Comparison of ENCODE assay signal across 8 cellular contexts in genomic region chr7:30459591-30460245, GRCh38. TPM values are rescaled to one million over a fixed set of nuclear protein-coding genes. Genes with fewer than 3 reads are reported as not detected.
DNase-seq lines count a peak whose midpoint lies in the region; ATAC-seq and TF ChIP-seq lines count a peak whose summit lies in the region.

No MANE protein-coding gene starts in this region.

- no peaks in the 10 kb centered on the region for H3K27me3 ChIP-seq in thymus (ENCODE audit: control insufficient read depth, insufficient read depth)

- H3K36me3 ChIP-seq in thymus (ENCODE audit: control insufficient read depth, insufficient read depth): peaks cover 7% of the 10 kb centered on the region

- H3K4me1 ChIP-seq in thymus (ENCODE audit: control insufficient read depth, insufficient read depth, low read length): no peaks in the 10 kb centered on the region

- peak overlapping the region in 3 of 5 experiments; percentile 8 to 66 (median 39) for H3K4me3 Mint-ChIP-seq in brain

- peak; percentile 90 for DNase-seq in HFF-Myc (ENCODE audit: extremely low read depth, low read depth)
- DNase-seq in left kidney (ENCODE audit: low read depth, low spot score): peak; percentile 74
- DNase-seq in GM19240 (ENCODE audit: insufficient read length, low spot score): no peak
- no peak for DNase-seq in NCI-H1694 (lab: John Stamatoyannopoulos, UW)
- no peak for DNase-seq in UCSD-AML1 (lab: John Stamatoyannopoulos, UW; ENCODE audit: unreplicated experiment)

- WGBS in thymus: 90% methylated on average over 9 of the region's 9 CpGs

- peaks cover 4% of the 10 kb centered on the region for H3K36me3 Mint-ChIP-seq in brain

- peaks cover 35% of the 10 kb centered on the region for H3K4me1 Mint-ChIP-seq in brain

- TF ChIP-seq CTCF in HFF-Myc (IDR thresholded peaks at IDR 0.05; ENCODE audit: low read depth, low read length, missing control alignments): no peak
- TF ChIP-seq CTCF in brain (conservative IDR thresholded peaks at IDR 0.05): no peak

- H3K27ac ChIP-seq in thymus (ENCODE audit: low read depth): peak overlapping the region; percentile 31

- no peak for ATAC-seq in GM19395 (IDR thresholded peaks at IDR 0.05; ENCODE audit: unreplicated experiment)

- H3K4me3 ChIP-seq in HFF-Myc (replicated peaks; ENCODE audit: low read depth, low read length): no peak overlapping the region
- H3K4me3 ChIP-seq in thymus (ENCODE audit: low read length): no peak overlapping the region

- no peaks in the 10 kb centered on the region for H3K9me3 Mint-ChIP-seq in brain

- H3K9me3 ChIP-seq in thymus (ENCODE audit: control insufficient read depth): no peaks in the 10 kb centered on the region

- peak overlapping the region in 4 of 5 experiments; percentile 26 to 95 (median 78) for H3K27ac Mint-ChIP-seq in brain

- H3K27me3 Mint-ChIP-seq in brain: peaks cover 5% of the 10 kb centered on the region

RNA-seq across cellular contexts. Expression of gene NOD1, which starts 18.9 kb away (rescaled TPM):
- polyA plus RNA-seq in brain (ENCODE audit: insufficient read depth, low read depth, low replicate concordance) (1.3 TPM), thymus (13.6 TPM)

RNA-seq across cellular contexts. Expression of gene GGCT, which starts 44.9 kb away (rescaled TPM):
- polyA plus RNA-seq in brain (ENCODE audit: insufficient read depth, low read depth, low replicate concordance): 49.3 TPM
- 85.4 TPM for polyA plus RNA-seq in thymus

Comparison
In these comparisons a context has a peak if more than half of its experiments do, and no peak if none do; other contexts are left out.
1. DNase-seq: peak in HFF-Myc (single experiment) and left kidney (single experiment); none in GM19240 (single experiment), NCI-H1694 (single experiment) and UCSD-AML1 (single experiment).